In genomic region chr7:133853706-133854276, GRCh38 we compare ENCODE assay signal across 1 cellular context.
TF ChIP-seq lines count a peak whose summit lies in the region.

No MANE protein-coding gene starts in this region.

TF ChIP-seq in GM23338, 12 proteins besides CTCF, POLR2A, EP300 and RAD21 (continued from another document):
- no peak for TF ChIP-seq REST (IDR thresholded peaks at IDR 0.05; ENCODE audit: unreplicated experiment)
- TF ChIP-seq STAT1 (IDR thresholded peaks at IDR 0.05; ENCODE audit: unreplicated experiment), result no peak
- no peak for TF ChIP-seq POLR2AphosphoS5 (IDR thresholded peaks at IDR 0.05; ENCODE audit: low read depth)
- no peak for TF ChIP-seq JUNB (IDR thresholded peaks at IDR 0.05; ENCODE audit: unreplicated experiment)
- no peak for TF ChIP-seq ETS1 (IDR thresholded peaks at IDR 0.05)
- TF ChIP-seq NANOG (IDR thresholded peaks at IDR 0.05; ENCODE audit: borderline replicate concordance), result no peak
- no peak for TF ChIP-seq EZH2phosphoT487 (IDR thresholded peaks at IDR 0.05; ENCODE audit: unreplicated experiment)
TF ChIP-seq in GM23338: peak in this region for 0.
